ENCODE assay signal across 6 cellular contexts in genomic region chr16:2212362-2213324, GRCh38. TPM values are rescaled to one million over a fixed set of nuclear protein-coding genes. Genes with fewer than 3 reads are reported as not detected.
A peak's percentile ranks its signal among the peaks of the same experiment; 100 is the strongest.
DNase-seq lines count a peak whose midpoint lies in the region; ATAC-seq and TF ChIP-seq lines count a peak whose summit lies in the region.

No MANE protein-coding gene starts in this region.

- H3K4me3 ChIP-seq in MM.1S (ENCODE audit: low read length) (peak overlapping the region; percentile 73), breast epithelium (peak overlapping the region in 2 of 3 donors; percentile 86), retinal pigment epithelial cell (ENCODE audit: low read length) (peak overlapping the region; percentile 52)

- no peaks in the 10 kb centered on the region for H3K27me3 ChIP-seq in MM.1S (replicated peaks; ENCODE audit: insufficient read depth, low read length)
- H3K27me3 ChIP-seq in breast epithelium: no peaks in the 10 kb centered on the region

- no peaks in the 10 kb centered on the region for H3K9me2 ChIP-seq in MM.1S (replicated peaks; ENCODE audit: insufficient read depth, low read length)

- peak overlapping the region; percentile 95 for H3K4me2 ChIP-seq in MM.1S (ENCODE audit: low read depth, low read length)

- H3K79me2 ChIP-seq in MM.1S (ENCODE audit: low read length): peaks cover 23% of the 10 kb centered on the region

- H3K4me1 ChIP-seq in MM.1S (ENCODE audit: low read length) (peaks cover 7% of the 10 kb centered on the region), breast epithelium (peaks cover 10 to 26% of the 10 kb centered on the region in 2 donors)

- peak overlapping the region; percentile 58; the same call in 1 of the 2 replicates for H3K9ac ChIP-seq in MM.1S (ENCODE audit: low read length)

- intact Hi-C loops in breast epithelium (cut with DNase I; ENCODE audit: low total_unique reads): no loop called here

- no peaks in the 10 kb centered on the region; the same call in 1 of the 2 replicates for H3F3A ChIP-seq in MM.1S (ENCODE audit: insufficient read depth, low read length)

- TF ChIP-seq CTCF in MM.1S (IDR thresholded peaks at IDR 0.05; ENCODE audit: low read length) (no peak), breast epithelium (IDR thresholded peaks at IDR 0.05) (no peak), retinal pigment epithelial cell (conservative IDR thresholded peaks at IDR 0.05; ENCODE audit: low read depth, low read length) (no peak)

- no peaks in the 10 kb centered on the region; the same call in 1 of the 2 replicates for H3K36me3 ChIP-seq in MM.1S (replicated peaks; ENCODE audit: insufficient read depth, low read length)
- no peaks in the 10 kb centered on the region for H3K36me3 ChIP-seq in breast epithelium

- TF ChIP-seq POLR2A in breast epithelium (IDR thresholded peaks at IDR 0.05): no peak

- H4K20me1 ChIP-seq in MM.1S (ENCODE audit: insufficient read depth, low read length): no peaks in the 10 kb centered on the region

- no peak for ATAC-seq in HG02571 (IDR thresholded peaks at IDR 0.05; ENCODE audit: unreplicated experiment)

- DNase-seq in MM.1S (no peak), breast epithelium (ENCODE audit: low spot score in 2 of 2) (peak; percentile 85), retinal pigment epithelial cell (ENCODE audit: low read depth) (no peak), NCI-H510A (lab: John Stamatoyannopoulos, UW) (no peak), NCI-H1694 treated with DMSO at 0.1 percent for 48 hours (lab: John Stamatoyannopoulos, UW) (no peak)

- H3K27ac ChIP-seq in MM.1S (ENCODE audit: low read length): no peak overlapping the region
- H3K27ac ChIP-seq in breast epithelium: peak overlapping the region; percentile 68 to 70

- H3K9me3 ChIP-seq in MM.1S (replicated peaks; ENCODE audit: insufficient read depth, low read length) (no peaks in the 10 kb centered on the region), breast epithelium (no peaks in the 10 kb centered on the region)

- no peak overlapping the region for H2AFZ ChIP-seq in MM.1S (ENCODE audit: low read length)

RNA-seq across cellular contexts. Expression of gene BRICD5, which starts 2.0 kb away (rescaled TPM):
- total RNA-seq in breast epithelium: 1 to 10 TPM; 1.4 to 7.5 (median 5.9) TPM

RNA-seq across cellular contexts. Expression of gene PGP, which starts 2.0 kb away (rescaled TPM):
- total RNA-seq in breast epithelium: 10 to 100 TPM in 2 of 3 donors, 1 to 10 TPM in 1; 9.1 to 14.7 (median 12.9) TPM

RNA-seq across cellular contexts. Expression of gene MLST8, which starts 7.4 kb away (rescaled TPM):
- 10 to 100 TPM; 42.7 to 48.1 (median 46.5) TPM for total RNA-seq in breast epithelium

RNA-seq across cellular contexts. Expression of gene E4F1, which starts 10.7 kb away (rescaled TPM):
- 10 to 100 TPM; 19.0 to 40.2 (median 34.7) TPM for total RNA-seq in breast epithelium

RNA-seq across cellular contexts. Expression of gene CASKIN1, which starts 16.2 kb away (rescaled TPM):
- under 1 TPM in 2 of 3 donors, not detected in 1; 0.33 to 0.44 TPM for total RNA-seq in breast epithelium

Comparison
In these comparisons a context has a peak if more than half of its experiments do, and no peak if none do; other contexts are left out.
1. DNase-seq: peak in breast epithelium (2 of 2); none in MM.1S (single experiment), retinal pigment epithelial cell (single experiment), NCI-H510A (single experiment) and NCI-H1694 treated with DMSO at 0.1 percent for 48 hours (single experiment).
2. Peak in every context shown above with its lines, with median percentiles within 50 percentile points of each other: H3K4me3 ChIP-seq.